16 cellular contexts compared by ENCODE assay signal in the genomic region with DNA sequence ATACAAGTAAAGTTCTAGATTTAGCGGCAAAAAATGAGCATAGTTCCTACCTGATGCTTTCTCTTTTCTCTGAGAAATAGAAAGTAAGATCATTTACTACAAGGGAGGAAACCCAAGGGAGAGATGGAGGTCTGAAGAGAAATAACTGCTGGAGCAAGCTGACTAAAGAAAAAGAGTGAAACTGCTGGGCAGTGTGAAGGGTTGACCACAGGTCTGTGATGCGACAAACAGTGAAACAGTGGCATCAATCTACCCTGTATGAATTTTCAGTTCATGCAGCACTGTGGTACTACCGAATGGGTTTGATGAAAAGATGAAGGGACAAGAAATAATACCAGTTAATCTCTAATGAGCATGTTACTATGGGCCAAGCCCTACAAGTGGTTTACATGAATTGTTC. TPM values are rescaled to one million over a fixed set of nuclear protein-coding genes. Genes with fewer than 3 reads are reported as not detected.
DNase-seq lines count a peak whose midpoint lies in the region; ATAC-seq lines count a peak whose summit lies in the region.
"Had no signal": no experiment of that assay in that cellular context is flagged by ENCODE, and none has a peak within 500 bp of the region (broad histone marks: within the 10 kb centered on the region; RNA-seq: fewer than 3 reads in every experiment).

No MANE protein-coding gene starts in this region.

- peaks cover 44 to 68% (median 51%) of the 10 kb centered on the region in 4 donors for H3K4me1 Mint-ChIP-seq in CD4-positive, alpha-beta memory T cell
- peaks cover 43% of the 10 kb centered on the region for H3K4me1 Mint-ChIP-seq in activated naive CD8-positive, alpha-beta T cell treated with anti-CD3 and anti-CD28 coated beads for 36 hours

- H3K36me3 ChIP-seq in CD4-positive, alpha-beta memory T cell (ENCODE audit: insufficient read depth, low read length) = peaks cover 7% of the 10 kb centered on the region

- no peak overlapping the region for H3K4me3 ChIP-seq in CD4-positive, alpha-beta memory T cell (ENCODE audit: low read length in 2 of 2)

- peak overlapping the region; percentile 14 to 73 (median 48) for H3K27ac Mint-ChIP-seq in CD4-positive, alpha-beta memory T cell
- peak overlapping the region; percentile 67 for H3K27ac Mint-ChIP-seq in activated naive CD8-positive, alpha-beta T cell treated with anti-CD3 and anti-CD28 coated beads for 36 hours

- CTCF ChIA-PET in CD4-positive, alpha-beta memory T cell (lab: Charles Lee; ENCODE audit: partially characterized antibody) = no interaction called here

- H3K9me3 Mint-ChIP-seq in CD4-positive, alpha-beta memory T cell = peaks cover 0 to 1% (median 0%) of the 10 kb centered on the region in 8 donors
- no peaks in the 10 kb centered on the region for H3K9me3 Mint-ChIP-seq in activated naive CD8-positive, alpha-beta T cell treated with anti-CD3 and anti-CD28 coated beads for 36 hours

- DNase-seq in CD4-positive, alpha-beta memory T cell = no peak
- DNase-seq in activated naive CD8-positive, alpha-beta T cell treated with anti-CD3 and anti-CD28 coated beads for 36 hours = no peak
- no peak for DNase-seq in substantia nigra (lab: John Stamatoyannopoulos, UW)
- DNase-seq in DMS79 treated with DMSO at 0.1 percent for 48 hours (lab: John Stamatoyannopoulos, UW) = no peak
- DNase-seq: BE2C; cortex of kidney; EL; NCI-H1417; NCI-H446; posterior cingulate gyrus; stimulated activated CD4-positive, alpha-beta T cell treated with anti-CD3 and anti-CD28 coated beads, Interleukin-1b, Interleukin-23, amount 100 ng/mL, for 48 hours; stimulated activated naive CD4-positive, alpha-beta T cell treated with Interleukin-2 at 50 U/mL for 16 hours had no signal

- H3K4me3 Mint-ChIP-seq in CD4-positive, alpha-beta memory T cell = peak overlapping the region in 1 of 8 donors; percentile 45
- no peak overlapping the region for H3K4me3 Mint-ChIP-seq in activated naive CD8-positive, alpha-beta T cell treated with anti-CD3 and anti-CD28 coated beads for 36 hours

- intact Hi-C loops in CD4-positive, alpha-beta memory T cell (cut with micrococcal nuclease) = no loop called here

- POLR2A ChIA-PET in CD4-positive, alpha-beta memory T cell (lab: Charles Lee; ENCODE audit: partially characterized antibody) = no interaction called here

- peak; percentile 72 for ATAC-seq in GM18907 (IDR thresholded peaks at IDR 0.05; ENCODE audit: unreplicated experiment)
- ATAC-seq in HG02973 (IDR thresholded peaks at IDR 0.05; ENCODE audit: unreplicated experiment) = peak; percentile 79
- no peak for ATAC-seq in HG03439 (IDR thresholded peaks at IDR 0.05; ENCODE audit: unreplicated experiment)
- ATAC-seq in HG02885 (IDR thresholded peaks at IDR 0.05; ENCODE audit: poor library complexity, unreplicated experiment) = no peak

- H3K4me1 ChIP-seq in CD4-positive, alpha-beta memory T cell (ENCODE audit: insufficient read depth, low read length) = peaks cover 24% of the 10 kb centered on the region
- H3K4me1 ChIP-seq: BE2C had no signal

- no peaks in the 10 kb centered on the region for H3K9me3 ChIP-seq in CD4-positive, alpha-beta memory T cell (ENCODE audit: control insufficient read depth in 1 of 2, low read length in 2 of 2)
- H3K9me3 ChIP-seq: BE2C had no signal

- H3K27ac ChIP-seq in CD4-positive, alpha-beta memory T cell (ENCODE audit: low read depth, low read length) = no peak overlapping the region
- H3K27ac ChIP-seq in substantia nigra (ENCODE audit: low read depth, low read length, poor library complexity, severe bottlenecking) = no peak overlapping the region

- peaks cover 29 to 44% of the 10 kb centered on the region in 2 donors for H3K36me3 Mint-ChIP-seq in CD4-positive, alpha-beta memory T cell
- H3K36me3 Mint-ChIP-seq in activated naive CD8-positive, alpha-beta T cell treated with anti-CD3 and anti-CD28 coated beads for 36 hours = peaks cover 48% of the 10 kb centered on the region

- H3K27me3 Mint-ChIP-seq in CD4-positive, alpha-beta memory T cell = no peaks in the 10 kb centered on the region
- no peaks in the 10 kb centered on the region for H3K27me3 Mint-ChIP-seq in activated naive CD8-positive, alpha-beta T cell treated with anti-CD3 and anti-CD28 coated beads for 36 hours

- no peaks in the 10 kb centered on the region for H3K27me3 ChIP-seq in CD4-positive, alpha-beta memory T cell (ENCODE audit: insufficient read depth, low read length)
- H3K27me3 ChIP-seq: BE2C had no signal

RNA-seq across cellular contexts. Expression of gene CUL3, which starts 52.2 kb away (rescaled TPM):
- 10 to 100 TPM; 83.4 to 85.3 TPM for total RNA-seq in CD4-positive, alpha-beta memory T cell
- 10 to 100 TPM; 12.4 to 63.2 TPM for polyA plus RNA-seq in CD4-positive, alpha-beta memory T cell
- 10 to 100 TPM; 83.5 to 87.0 TPM for total RNA-seq in activated naive CD8-positive, alpha-beta T cell treated with anti-CD3 and anti-CD28 coated beads for 36 hours

Comparison
In these comparisons a context has a peak if more than half of its experiments do, and no peak if none do; other contexts are left out.
1. ATAC-seq: peak in GM18907 (single experiment) and HG02973 (single experiment); none in HG03439 (single experiment) and HG02885 (single experiment).